ENCODE assay signal across 15 cellular contexts in genomic region chr1:201286445-201286844, GRCh38. TPM values are rescaled to one million over a fixed set of nuclear protein-coding genes. Genes with fewer than 3 reads are reported as not detected.
"Had no signal": no experiment of that assay in that cellular context is flagged by ENCODE, and none has a peak within 500 bp of the region (broad histone marks: within the 10 kb centered on the region; RNA-seq: fewer than 3 reads in every experiment).

No MANE protein-coding gene starts in this region.

- H3K27ac ChIP-seq: neural progenitor cell, pancreas, tibial artery had no signal

- H3K27ac Mint-ChIP-seq: activated CD4-positive, alpha-beta T cell treated with anti-CD3 and anti-CD28 coated beads, Interleukin-2, amount 10 ng/mL, durations not matched to agents 7 days and 5 days; activated naive CD4-positive, alpha-beta T cell treated with anti-CD3 and anti-CD28 coated beads, Interleukin-2, amount 10 ng/mL, durations not matched to agents 7 days and 5 days; neural progenitor cell; stimulated activated naive B cell treated with anti-CD40 and anti-IgM and Interleukin-4, amounts not matched to agents 10 μg/mL and 1 μg/mL and 100 μg/mL, for 72 hours; T-helper 2 cell treated with Interferon-gamma antibody and Interleukin-4, amounts not matched to agents 5 μg/mL and 100 μg/mL, for 36 hours had no signal

- DNase-seq: activated CD4-positive, alpha-beta T cell treated with anti-CD3 and anti-CD28 coated beads, Interleukin-2, amount 10 ng/mL, durations not matched to agents 7 days and 5 days; activated CD4-positive, CD25-positive, alpha-beta regulatory T cell; activated naive CD4-positive, alpha-beta T cell treated with anti-CD3 and anti-CD28 coated beads, Interleukin-2, amount 10 ng/mL, durations not matched to agents 7 days and 5 days; caudate nucleus; foreskin fibroblast; left colon; naive B cell; stimulated activated CD4-positive, alpha-beta T cell treated with anti-CD3 and anti-CD28 coated beads, Interleukin-15, amount 100 ng/mL, for 24 hours; stimulated activated CD4-positive, alpha-beta T cell treated with anti-CD3 and anti-CD28 coated beads, Interleukin-4, amount 100 ng/mL, for 1 hour; stimulated activated naive B cell treated with anti-CD40 and anti-IgM and Interleukin-4, amounts not matched to agents 10 μg/mL and 1 μg/mL and 100 μg/mL, for 72 hours; tibial artery had no signal

- H3K36me3 Mint-ChIP-seq: activated naive CD4-positive, alpha-beta T cell treated with anti-CD3 and anti-CD28 coated beads, Interleukin-2, amount 10 ng/mL, durations not matched to agents 7 days and 5 days; naive B cell; neural progenitor cell; stimulated activated naive B cell treated with anti-CD40 and anti-IgM and Interleukin-4, amounts not matched to agents 10 μg/mL and 1 μg/mL and 100 μg/mL, for 72 hours had no signal

- H3K4me3 ChIP-seq: lung, neural progenitor cell, pancreas, tibial artery had no signal

- H3K4me1 ChIP-seq: pancreas had no signal

- H3K9me3 ChIP-seq: pancreas, tibial artery had no signal

- H3K36me3 ChIP-seq: neural progenitor cell, pancreas, tibial artery had no signal

- H3K4me3 Mint-ChIP-seq: activated CD4-positive, alpha-beta T cell treated with anti-CD3 and anti-CD28 coated beads, Interleukin-2, amount 10 ng/mL, durations not matched to agents 7 days and 5 days; activated naive CD4-positive, alpha-beta T cell treated with anti-CD3 and anti-CD28 coated beads, Interleukin-2, amount 10 ng/mL, durations not matched to agents 7 days and 5 days; naive B cell; neural progenitor cell; stimulated activated naive B cell treated with anti-CD40 and anti-IgM and Interleukin-4, amounts not matched to agents 10 μg/mL and 1 μg/mL and 100 μg/mL, for 72 hours; T-helper 2 cell treated with Interferon-gamma antibody and Interleukin-4, amounts not matched to agents 5 μg/mL and 100 μg/mL, for 36 hours had no signal

- H3K9me3 Mint-ChIP-seq: activated CD4-positive, alpha-beta T cell treated with anti-CD3 and anti-CD28 coated beads, Interleukin-2, amount 10 ng/mL, durations not matched to agents 7 days and 5 days; activated naive CD4-positive, alpha-beta T cell treated with anti-CD3 and anti-CD28 coated beads, Interleukin-2, amount 10 ng/mL, durations not matched to agents 7 days and 5 days; naive B cell; neural progenitor cell; stimulated activated naive B cell treated with anti-CD40 and anti-IgM and Interleukin-4, amounts not matched to agents 10 μg/mL and 1 μg/mL and 100 μg/mL, for 72 hours; T-helper 2 cell treated with Interferon-gamma antibody and Interleukin-4, amounts not matched to agents 5 μg/mL and 100 μg/mL, for 36 hours had no signal

- H3K9ac ChIP-seq: neural progenitor cell had no signal

RNA-seq across cellular contexts. Expression of gene PKP1, which starts 3.1 kb away (rescaled TPM):
- total RNA-seq: activated CD4-positive, alpha-beta T cell treated with anti-CD3 and anti-CD28 coated beads, Interleukin-2, amount 10 ng/mL, durations not matched to agents 7 days and 5 days had no signal
